In the genomic region with DNA sequence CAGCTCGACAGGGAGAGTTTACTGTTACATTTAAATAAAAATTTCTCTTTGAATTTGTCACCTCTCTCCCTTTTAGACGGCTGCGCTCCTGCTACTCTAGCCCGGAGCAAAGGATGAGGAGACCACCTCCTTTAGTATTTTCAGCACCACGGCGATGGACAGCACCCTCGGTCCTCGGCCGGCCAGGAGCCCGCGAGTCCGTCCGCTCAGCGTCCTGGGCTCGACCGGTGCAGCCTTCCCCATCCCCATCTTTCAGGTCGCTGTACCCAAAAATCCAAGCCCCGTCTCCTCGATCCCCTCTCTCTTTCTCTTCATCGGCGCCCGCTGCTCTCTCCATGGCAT, we compare ENCODE assay signal across 8 cellular contexts.
DNase-seq lines count a peak whose midpoint lies in the region; ATAC-seq, FAIRE-seq and TF ChIP-seq lines count a peak whose summit lies in the region.

No MANE protein-coding gene starts in this region.

- H3K27ac ChIP-seq in HUES48 (ENCODE audit: low read depth, low read length): no peak overlapping the region
- H3K27ac ChIP-seq in skin epidermis: no peak overlapping the region

- in situ Hi-C loops in astrocyte of the cerebellum (cut with HindIII; ENCODE audit: low sequenced_read_pairs): no loop called here

- H3K9ac ChIP-seq in HUES48 (ENCODE audit: low read depth, low read length): no peak overlapping the region

- H3K36me3 ChIP-seq in HUES48 (ENCODE audit: control insufficient read depth, insufficient read depth, low read length): no peaks in the 10 kb centered on the region

- no peak for FAIRE-seq in GM19239 (lab: Jason Lieb, UNC)

- no peak for ATAC-seq in HG03342 (IDR thresholded peaks at IDR 0.05; ENCODE audit: unreplicated experiment)

- peaks cover 96% of the 10 kb centered on the region for H3K27me3 ChIP-seq in HUES48 (ENCODE audit: control insufficient read depth, insufficient read depth, low read length)

- no peak for TF ChIP-seq CTCF in astrocyte of the cerebellum (IDR thresholded peaks at IDR 0.05; ENCODE audit: low read depth, low read length, missing control alignments)

- DNase-seq in astrocyte of the cerebellum (ENCODE audit: low read depth) (peak; percentile 9), hypothalamus (lab: John Stamatoyannopoulos, UW) (peak in 37 of 51 donors; percentile 12 to 68 (median 42)), RKO (ENCODE audit: low spot score) (no peak), GM19239 (ENCODE audit: insufficient read length, low spot score) (no peak), GDM1 (lab: John Stamatoyannopoulos, UW) (no peak)

- H3K4me1 ChIP-seq in HUES48 (ENCODE audit: control insufficient read depth, insufficient read depth, low read length): peaks cover 21% of the 10 kb centered on the region

- H3K4me3 ChIP-seq in HUES48 (ENCODE audit: low read depth, low read length): peak overlapping the region; percentile 76
- H3K4me3 ChIP-seq in astrocyte of the cerebellum (ENCODE audit: low read depth, low read length): peak overlapping the region; percentile 33
- peak overlapping the region in 5 of 7 experiments; percentile 2 to 53 (median 17) for H3K4me3 ChIP-seq in skin epidermis

- H3K9me3 ChIP-seq in HUES48 (ENCODE audit: control insufficient read depth, insufficient read depth, low read length): no peaks in the 10 kb centered on the region

Comparison
In these comparisons a context has a peak if more than half of its experiments do, and no peak if none do; other contexts are left out.
1. H3K4me3 ChIP-seq: peak in every context shown above with its lines; median percentile 76 in HUES48; 33 in astrocyte of the cerebellum; 17 in skin epidermis.
2. DNase-seq: peak in astrocyte of the cerebellum (single experiment) and hypothalamus (37 of 51); none in RKO (single experiment), GM19239 (single experiment) and GDM1 (single experiment).